1 cellular context compared by ENCODE assay signal in the genomic region with DNA sequence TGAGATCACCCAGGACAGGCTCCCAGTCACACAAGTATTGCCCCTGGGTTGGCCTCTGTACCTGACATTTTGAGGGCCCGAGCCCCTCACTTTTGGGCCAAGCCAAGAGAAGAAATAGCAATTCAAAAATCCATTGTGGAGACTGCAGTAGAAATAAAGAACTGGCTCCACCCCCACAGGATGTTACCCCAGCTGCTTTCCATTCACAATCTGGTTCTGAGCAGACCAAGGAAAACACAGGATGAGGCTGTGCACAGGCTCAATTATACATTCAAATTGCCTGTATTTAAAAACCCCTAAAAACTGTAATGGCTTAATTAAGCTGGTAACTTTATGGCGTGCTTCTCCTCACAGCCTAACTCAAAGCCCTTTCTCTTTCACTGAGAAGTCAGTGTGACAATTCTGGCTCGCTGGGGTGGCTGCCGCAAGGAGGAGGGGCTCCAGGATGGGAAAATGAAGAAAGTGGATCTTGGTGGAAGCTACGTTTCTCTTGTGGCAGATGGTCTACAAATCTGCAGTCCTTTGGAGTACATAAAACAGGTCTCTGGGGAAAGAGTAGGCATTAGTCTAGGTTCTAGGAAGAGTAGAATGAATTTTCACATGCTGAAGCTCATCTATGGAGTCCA.
TF ChIP-seq lines count a peak whose summit lies in the region.

No MANE protein-coding gene starts in this region.

TF ChIP-seq in SK-N-SH, 30 proteins besides CTCF, POLR2A, EP300 and RAD21 (continued from another document):
- TF ChIP-seq, protein P1, sequence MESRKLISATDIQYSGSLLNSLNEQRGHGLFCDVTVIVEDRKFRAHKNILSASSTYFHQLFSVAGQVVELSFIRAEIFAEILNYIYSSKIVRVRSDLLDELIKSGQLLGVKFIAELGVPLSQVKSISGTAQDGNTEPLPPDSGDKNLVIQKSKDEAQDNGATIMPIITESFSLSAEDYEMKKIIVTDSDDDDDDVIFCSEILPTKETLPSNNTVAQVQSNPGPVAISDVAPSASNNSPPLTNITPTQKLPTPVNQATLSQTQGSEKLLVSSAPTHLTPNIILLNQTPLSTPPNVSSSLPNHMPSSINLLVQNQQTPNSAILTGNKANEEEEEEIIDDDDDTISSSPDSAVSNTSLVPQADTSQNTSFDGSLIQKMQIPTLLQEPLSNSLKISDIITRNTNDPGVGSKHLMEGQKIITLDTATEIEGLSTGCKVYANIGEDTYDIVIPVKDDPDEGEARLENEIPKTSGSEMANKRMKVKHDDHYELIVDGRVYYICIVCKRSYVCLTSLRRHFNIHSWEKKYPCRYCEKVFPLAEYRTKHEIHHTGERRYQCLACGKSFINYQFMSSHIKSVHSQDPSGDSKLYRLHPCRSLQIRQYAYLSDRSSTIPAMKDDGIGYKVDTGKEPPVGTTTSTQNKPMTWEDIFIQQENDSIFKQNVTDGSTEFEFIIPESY (IDR thresholded peaks at IDR 0.05; ENCODE audit: borderline replicate concordance, low read depth): no peak
- no peak for TF ChIP-seq FOSL2 (IDR thresholded peaks at IDR 0.05; ENCODE audit: borderline replicate concordance, low read depth)
- TF ChIP-seq TAF1 (IDR thresholded peaks at IDR 0.05; ENCODE audit: borderline replicate concordance, low read depth, low read length): no peak
- TF ChIP-seq NRF1 (IDR thresholded peaks at IDR 0.05; ENCODE audit: low read depth, low read length): no peak
- no peak for TF ChIP-seq TCF12 (IDR thresholded peaks at IDR 0.05)
